9 cellular contexts compared by ENCODE assay signal in genomic region chr1:153635872-153636271, GRCh38. TPM values are rescaled to one million over a fixed set of nuclear protein-coding genes. Genes with fewer than 3 reads are reported as not detected.
DNase-seq lines count a peak whose midpoint lies in the region; ATAC-seq and TF ChIP-seq lines count a peak whose summit lies in the region.
"Had no signal": no experiment of that assay in that cellular context is flagged by ENCODE, and none has a peak within 500 bp of the region (broad histone marks: within the 10 kb centered on the region; RNA-seq: fewer than 3 reads in every experiment).

No MANE protein-coding gene starts in this region.

- TF ChIP-seq CTCF in ascending aorta (IDR thresholded peaks at IDR 0.05) (no peak), upper lobe of right lung (IDR thresholded peaks at IDR 0.05) (no peak)

- peaks cover 50% of the 10 kb centered on the region for H3K36me3 Mint-ChIP-seq in stimulated activated naive CD8-positive, alpha-beta T cell treated with anti-CD3 and anti-CD28 coated beads, Interleukin-15, Interleukin-2, amounts not matched to agents 100 ng/mL and 50 ng/mL, for 24 hours (ENCODE audit: low read depth)

- H2BK12ac ChIP-seq in mesenchymal stem cell (ENCODE audit: low read length in 2 of 2): no peak overlapping the region

- no peak for ATAC-seq in stimulated activated naive CD8-positive, alpha-beta T cell treated with anti-CD3 and anti-CD28 coated beads, Interleukin-15, Interleukin-2, amounts not matched to agents 100 U/mL and 50 U/mL, for 24 hours
- ATAC-seq in upper lobe of right lung: no peak
- ATAC-seq in GM19351 (IDR thresholded peaks at IDR 0.05; ENCODE audit: unreplicated experiment): no peak

- no peaks in the 10 kb centered on the region for H3K27me3 ChIP-seq in ascending aorta
- no peaks in the 10 kb centered on the region for H3K27me3 ChIP-seq in mesenchymal stem cell (ENCODE audit: control insufficient read depth in 1 of 2, insufficient read depth in 1 of 2, low read length in 2 of 2)
- no peaks in the 10 kb centered on the region for H3K27me3 ChIP-seq in upper lobe of right lung

- H3K4ac ChIP-seq in mesenchymal stem cell (ENCODE audit: low read depth in 1 of 2, low read length in 2 of 2): no peak overlapping the region

- no peak overlapping the region for H2BK15ac ChIP-seq in mesenchymal stem cell (ENCODE audit: low read depth, poor library complexity, severe bottlenecking)

- H3K4me1 ChIP-seq in ascending aorta: peaks cover 7 to 15% of the 10 kb centered on the region in 2 donors
- H3K4me1 ChIP-seq in mesenchymal stem cell (ENCODE audit: control insufficient read depth, insufficient read depth, low read depth, low read length): peaks cover 9% of the 10 kb centered on the region
- peaks cover 30% of the 10 kb centered on the region for H3K4me1 ChIP-seq in upper lobe of right lung

- H3K4me3 ChIP-seq in ascending aorta: peak overlapping the region; percentile 71 to 97
- peak overlapping the region in 1 of 2 experiments; percentile 98 for H3K4me3 ChIP-seq in mesenchymal stem cell (ENCODE audit: insufficient read depth in 1 of 2, low read depth in 1 of 2, low read length in 2 of 2)
- peak overlapping the region; percentile 77 for H3K4me3 ChIP-seq in upper lobe of right lung

- peaks cover 9% of the 10 kb centered on the region for H3K79me1 ChIP-seq in mesenchymal stem cell (replicated peaks; ENCODE audit: low read length, poor library complexity, severe bottlenecking)

- peak overlapping the region; percentile 0 to 97 for H3K27ac ChIP-seq in ascending aorta
- no peak overlapping the region for H3K27ac ChIP-seq in mesenchymal stem cell (ENCODE audit: low read length, poor library complexity, severe bottlenecking)
- no peak overlapping the region for H3K27ac ChIP-seq in upper lobe of right lung

- intact Hi-C loops in ascending aorta (cut with DNase I): loop anchor here (2.0 kb wide), 2 partner anchors 27 to 35 kb away; partner anchors contain the start of gene ILF2
- intact Hi-C loops in upper lobe of right lung (cut with DNase I): no loop called here

- no peak overlapping the region for H2BK5ac ChIP-seq in mesenchymal stem cell (ENCODE audit: low read depth, low read length, poor library complexity, severe bottlenecking)

- no peak overlapping the region for H3K14ac ChIP-seq in mesenchymal stem cell (ENCODE audit: low read length in 2 of 2)

- peak overlapping the region; percentile 53 for H3K27ac Mint-ChIP-seq in stimulated activated naive CD8-positive, alpha-beta T cell treated with anti-CD3 and anti-CD28 coated beads, Interleukin-15, Interleukin-2, amounts not matched to agents 100 ng/mL and 50 ng/mL, for 24 hours

- H3K9me3 Mint-ChIP-seq in stimulated activated naive CD8-positive, alpha-beta T cell treated with anti-CD3 and anti-CD28 coated beads, Interleukin-15, Interleukin-2, amounts not matched to agents 100 ng/mL and 50 ng/mL, for 24 hours: no peaks in the 10 kb centered on the region

- no peak overlapping the region for H2BK120ac ChIP-seq in mesenchymal stem cell (ENCODE audit: low read depth, low read length)

- H2AK5ac ChIP-seq in mesenchymal stem cell (ENCODE audit: low read length, severe bottlenecking): no peak overlapping the region

- H4K8ac ChIP-seq in mesenchymal stem cell (ENCODE audit: low read length): no peak overlapping the region

- peaks cover 53% of the 10 kb centered on the region for H3K4me1 Mint-ChIP-seq in stimulated activated naive CD8-positive, alpha-beta T cell treated with anti-CD3 and anti-CD28 coated beads, Interleukin-15, Interleukin-2, amounts not matched to agents 100 ng/mL and 50 ng/mL, for 24 hours (ENCODE audit: low read depth)

- H3K23ac ChIP-seq in mesenchymal stem cell (ENCODE audit: low read length in 2 of 2): no peak overlapping the region

- H3K9me3 ChIP-seq in ascending aorta: no peaks in the 10 kb centered on the region
- no peaks in the 10 kb centered on the region for H3K9me3 ChIP-seq in mesenchymal stem cell (ENCODE audit: control insufficient read depth, low read length)
- H3K9me3 ChIP-seq in upper lobe of right lung: no peaks in the 10 kb centered on the region

- WGBS in mesenchymal stem cell: 84% methylated on average over 5 of the region's 7 CpGs

- peak overlapping the region; percentile 95 for H3K4me3 Mint-ChIP-seq in stimulated activated naive CD8-positive, alpha-beta T cell treated with anti-CD3 and anti-CD28 coated beads, Interleukin-15, Interleukin-2, amounts not matched to agents 100 ng/mL and 50 ng/mL, for 24 hours

- DNase-seq in stimulated activated naive CD8-positive, alpha-beta T cell treated with anti-CD3 and anti-CD28 coated beads, Interleukin-15, Interleukin-2, amounts not matched to agents 100 U/mL and 50 U/mL, for 24 hours: no peak
- DNase-seq in ascending aorta (ENCODE audit: low spot score in 2 of 2): no peak
- no peak for DNase-seq in mesenchymal stem cell
- DNase-seq in upper lobe of right lung: peak; percentile 30
- DNase-seq in UCSD-AML1 (lab: John Stamatoyannopoulos, UW; ENCODE audit: unreplicated experiment): no peak
- no peak for DNase-seq in DMS53 treated with DMSO at 0.1 percent for 48 hours (lab: John Stamatoyannopoulos, UW; ENCODE audit: unreplicated experiment)

- peaks cover 35 to 45% of the 10 kb centered on the region in 2 donors for H3K36me3 ChIP-seq in ascending aorta
- peaks cover 37 to 58% of the 10 kb centered on the region in 2 experiments for H3K36me3 ChIP-seq in mesenchymal stem cell (ENCODE audit: control insufficient read depth in 1 of 2, insufficient read depth in 2 of 2, low read depth in 1 of 2, low read length in 2 of 2)
- peaks cover 50% of the 10 kb centered on the region for H3K36me3 ChIP-seq in upper lobe of right lung

- H3K4me2 ChIP-seq in mesenchymal stem cell (ENCODE audit: low read length, poor library complexity, severe bottlenecking): peak overlapping the region; percentile 25

- peak overlapping the region; percentile 100 for H3K9ac ChIP-seq in mesenchymal stem cell (ENCODE audit: low read length)

- H2AFZ ChIP-seq in mesenchymal stem cell (ENCODE audit: low read depth, low read length): no peak overlapping the region

- no peaks in the 10 kb centered on the region for H3K27me3 Mint-ChIP-seq in stimulated activated naive CD8-positive, alpha-beta T cell treated with anti-CD3 and anti-CD28 coated beads, Interleukin-15, Interleukin-2, amounts not matched to agents 100 ng/mL and 50 ng/mL, for 24 hours

- H4K91ac ChIP-seq in mesenchymal stem cell (ENCODE audit: low read length): no peak overlapping the region

- no peak overlapping the region for H3K18ac ChIP-seq in mesenchymal stem cell (ENCODE audit: low read depth in 1 of 2, low read length in 2 of 2)

RNA-seq across cellular contexts. Expression of gene CHTOP, which starts 2.0 kb away (rescaled TPM):
- 58.9 TPM for total RNA-seq in ascending aorta
- 33.6 TPM for polyA plus RNA-seq in mesenchymal stem cell (2013, experiment 1 of 2)
- 34.1 TPM for polyA plus RNA-seq in mesenchymal stem cell (2013, experiment 2 of 2)
- 63.5 TPM for total RNA-seq in upper lobe of right lung

RNA-seq across cellular contexts. Expression of gene S100A1, which starts 7.6 kb away (rescaled TPM):
- not detected for total RNA-seq in ascending aorta
- 0.29 TPM for polyA plus RNA-seq in mesenchymal stem cell (2013, experiment 1 of 2)
- 0.25 TPM for polyA plus RNA-seq in mesenchymal stem cell (2013, experiment 2 of 2)
- not detected for total RNA-seq in upper lobe of right lung
- total RNA-seq: lung microvascular endothelial cell had no signal

RNA-seq across cellular contexts. Expression of gene S100A13, which starts 8.6 kb away (rescaled TPM):
- total RNA-seq in ascending aorta (89.7 TPM), upper lobe of right lung (76.1 TPM)
- polyA plus RNA-seq in mesenchymal stem cell (2013, experiment 1 of 2): 420 TPM
- polyA plus RNA-seq in mesenchymal stem cell (2013, experiment 2 of 2): 417 TPM

RNA-seq across cellular contexts. Expression of gene S100A14, which starts 19.7 kb away (rescaled TPM):
- 1.5 TPM for total RNA-seq in ascending aorta
- polyA plus RNA-seq in mesenchymal stem cell (2013, experiment 1 of 2): 0.07 TPM
- polyA plus RNA-seq in mesenchymal stem cell (2013, experiment 2 of 2): not detected
- total RNA-seq in upper lobe of right lung: 112 TPM

RNA-seq across cellular contexts. Expression of gene SNAPIN, which starts 22.6 kb away (rescaled TPM):
- total RNA-seq in ascending aorta (61.0 TPM), upper lobe of right lung (32.7 TPM)
- 48.6 TPM for polyA plus RNA-seq in mesenchymal stem cell (2013, experiment 1 of 2)
- 47.9 TPM for polyA plus RNA-seq in mesenchymal stem cell (2013, experiment 2 of 2)

Comparison
In these comparisons a context has a peak if more than half of its experiments do, and no peak if none do; other contexts are left out.
1. H3K27ac ChIP-seq: peak in ascending aorta (2 of 2); none in mesenchymal stem cell (single experiment) and upper lobe of right lung (single experiment).